ENCODE assay signal across 11 cellular contexts in genomic region chr17:79036609-79037008, GRCh38. TPM values are rescaled to one million over a fixed set of nuclear protein-coding genes. Genes with fewer than 3 reads are reported as not detected.
A peak's percentile ranks its signal among the peaks of the same experiment; 100 is the strongest.
DNase-seq lines count a peak whose midpoint lies in the region; ATAC-seq and TF ChIP-seq lines count a peak whose summit lies in the region.
"Had no signal": no experiment of that assay in that cellular context is flagged by ENCODE, and none has a peak within 500 bp of the region (broad histone marks: within the 10 kb centered on the region; RNA-seq: fewer than 3 reads in every experiment).

No MANE protein-coding gene starts in this region.

- no peaks in the 10 kb centered on the region for H3K4me1 ChIP-seq in right lobe of liver

- no peaks in the 10 kb centered on the region for H3K9me3 ChIP-seq in right lobe of liver
- H3K9me3 ChIP-seq: BLaER1 had no signal

- no peak overlapping the region for H3K27ac ChIP-seq in right lobe of liver
- H3K27ac ChIP-seq: BLaER1, cardiac muscle cell had no signal

- H3K4me1 Mint-ChIP-seq in MCF 10A (ENCODE audit: insufficient read depth, unreplicated experiment), result peaks cover 46% of the 10 kb centered on the region
- no peaks in the 10 kb centered on the region for H3K4me1 Mint-ChIP-seq in activated CD4-positive, alpha-beta T cell treated with anti-CD3 and anti-CD28 coated beads for 36 hours

- peak; percentile 52 to 76 (median 65) for ATAC-seq in right lobe of liver
- ATAC-seq in activated CD4-positive, alpha-beta T cell treated with anti-CD3 and anti-CD28 coated beads for 36 hours, result no peak

- H3K4me3 Mint-ChIP-seq in MCF 10A (ENCODE audit: unreplicated experiment), result peak overlapping the region; percentile 25
- no peak overlapping the region for H3K4me3 Mint-ChIP-seq in activated CD4-positive, alpha-beta T cell treated with anti-CD3 and anti-CD28 coated beads for 36 hours
- H3K4me3 Mint-ChIP-seq: IgD-negative memory B cell had no signal

- peak overlapping the region; percentile 95 for H3K27ac Mint-ChIP-seq in MCF 10A (ENCODE audit: low read depth, unreplicated experiment)
- no peak overlapping the region for H3K27ac Mint-ChIP-seq in activated CD4-positive, alpha-beta T cell treated with anti-CD3 and anti-CD28 coated beads for 36 hours
- H3K27ac Mint-ChIP-seq: IgD-negative memory B cell had no signal

- no peak for TF ChIP-seq POLR2A in right lobe of liver (IDR thresholded peaks at IDR 0.05)

- H3K36me3 Mint-ChIP-seq in MCF 10A (ENCODE audit: insufficient read depth, unreplicated experiment), result peaks cover 11% of the 10 kb centered on the region
- H3K36me3 Mint-ChIP-seq in activated CD4-positive, alpha-beta T cell treated with anti-CD3 and anti-CD28 coated beads for 36 hours (ENCODE audit: low read depth), result no peaks in the 10 kb centered on the region

- CTCF ChIA-PET in MCF 10A (lab: Yijun Ruan, JAX), result interaction anchor here (0.7 to 6.1 kb wide), 10 partner anchors 8 to 357 kb away, joined by 3 to 29 read pairs (median 3); no protein-coding TSS in a partner anchor
- CTCF ChIA-PET in activated CD4-positive, alpha-beta T cell treated with anti-CD3 and anti-CD28 coated beads for 36 hours (lab: Charles Lee), result interaction anchor here (0.6 to 1.7 kb wide), 7 partner anchors 9 to 31 kb away, joined by 3 to 5 read pairs (median 4); no protein-coding TSS in a partner anchor

- no peak overlapping the region for H3K4me3 ChIP-seq in right lobe of liver
- H3K4me3 ChIP-seq: BLaER1, cardiac muscle cell had no signal

- no peaks in the 10 kb centered on the region for H3K27me3 Mint-ChIP-seq in MCF 10A (ENCODE audit: insufficient read depth, unreplicated experiment)
- peaks cover 2% of the 10 kb centered on the region for H3K27me3 Mint-ChIP-seq in activated CD4-positive, alpha-beta T cell treated with anti-CD3 and anti-CD28 coated beads for 36 hours

- intact Hi-C loops in MCF 10A (cut with micrococcal nuclease) (no loop called here), right lobe of liver (cut with DNase I) (no loop called here), cardiac septum (cut with DNase I) (no loop called here)
- intact Hi-C loops in activated CD4-positive, alpha-beta T cell treated with anti-CD3 and anti-CD28 coated beads for 36 hours (cut with DNase I, micrococcal nuclease), result no loop called here

- no peaks in the 10 kb centered on the region for H3K27me3 ChIP-seq in right lobe of liver
- H3K27me3 ChIP-seq: BLaER1, cardiac muscle cell had no signal

- H3K36me3 ChIP-seq in right lobe of liver, result no peaks in the 10 kb centered on the region
- H3K36me3 ChIP-seq: BLaER1, cardiac muscle cell had no signal

- POLR2A ChIA-PET in MCF 10A (lab: Yijun Ruan, JAX), result interaction anchor here (1.0 to 4.3 kb wide), 5 partner anchors 9 to 38 kb away, joined by 3 to 41 read pairs (median 4); partner anchors contain the start of gene ENGASE
- POLR2A ChIA-PET in activated CD4-positive, alpha-beta T cell treated with anti-CD3 and anti-CD28 coated beads for 36 hours (lab: Charles Lee), result no interaction called here

- DNase-seq in A172 (ENCODE audit: low spot score) (peak; percentile 94), LHCN-M2 (ENCODE audit: low read depth) (peak; percentile 95), MCF 10A (ENCODE audit: unreplicated experiment) (peak; percentile 93), right lobe of liver (no peak), NCI-H1092 treated with DMSO at 0.1 percent for 48 hours (lab: John Stamatoyannopoulos, UW) (no peak), cardiac septum (ENCODE audit: low spot score) (no peak)
- no peak for DNase-seq in activated CD8-positive, alpha-beta memory T cell treated with anti-CD3 and anti-CD28 coated beads, Interleukin-2, amount 50 U/mL, for 4 hours
- DNase-seq in activated CD4-positive, alpha-beta T cell treated with anti-CD3 and anti-CD28 coated beads for 36 hours, result no peak

- no TSS peak for BruUV-seq in MCF 10A (replicated peaks; lab: Mats Ljungman, UMichigan)

- 51% methylated on average over 2 of the region's 2 CpGs for WGBS in right lobe of liver (ENCODE audit: insufficient coverage, low coverage, low lambda C conversion rate, missing lambda C conversion rate)

- TF ChIP-seq CTCF in MCF 10A (IDR thresholded peaks at IDR 0.05; ENCODE audit: unreplicated experiment), result no peak
- no peak for TF ChIP-seq CTCF in right lobe of liver (IDR thresholded peaks at IDR 0.05)

- no peaks in the 10 kb centered on the region for H3K9me3 Mint-ChIP-seq in MCF 10A (ENCODE audit: unreplicated experiment)
- H3K9me3 Mint-ChIP-seq in activated CD4-positive, alpha-beta T cell treated with anti-CD3 and anti-CD28 coated beads for 36 hours (ENCODE audit: low read depth), result no peaks in the 10 kb centered on the region
- H3K9me3 Mint-ChIP-seq: IgD-negative memory B cell had no signal

RNA-seq across cellular contexts. Expression of gene C1QTNF1, which starts 12.6 kb away (rescaled TPM):
- total RNA-seq in A172 (2014; rRNA removed; shearing (Covaris generic)), result 6.5 and 11.8 TPM in 2 replicates
- total RNA-seq in LHCN-M2 (2014; rRNA removed) (5.7 and 6.7 TPM in 2 replicates), MCF 10A (2022) (3.0 and 3.3 TPM in 2 replicates), right lobe of liver (10 to 100 TPM in 5 of 6 experiments, 1 to 10 TPM in 1; 9.8 to 40.2 (median 26.2) TPM), cardiac septum (92.9 TPM)
- polyA plus RNA-seq in LHCN-M2 (2012), result 3.9 TPM
- total RNA-seq in activated CD4-positive, alpha-beta T cell treated with anti-CD3 and anti-CD28 coated beads for 36 hours, result under 1 TPM in 1 of 2 experiments, not detected in 1; 0.14 TPM
- polyA plus RNA-seq: IgD-negative memory B cell had no signal

RNA-seq across cellular contexts. Expression of gene CANT1, which starts 27.0 kb away (rescaled TPM):
- 81.4 and 90.1 TPM in 2 replicates for total RNA-seq in A172 (2014; rRNA removed; shearing (Covaris generic))
- 75.5 and 77.2 TPM in 2 replicates for total RNA-seq in LHCN-M2 (2014; rRNA removed)
- polyA plus RNA-seq in LHCN-M2 (2012), result 44.8 TPM
- 62.5 and 65.1 TPM in 2 replicates for total RNA-seq in MCF 10A (2022)
- total RNA-seq in right lobe of liver, result 10 to 100 TPM; 15.6 to 26.3 (median 18.7) TPM
- 25.2 TPM for total RNA-seq in cardiac septum
- total RNA-seq in activated CD4-positive, alpha-beta T cell treated with anti-CD3 and anti-CD28 coated beads for 36 hours, result 10 to 100 TPM; 44.0 to 52.9 TPM

RNA-seq across cellular contexts. Expression of gene ENGASE, which starts 38.0 kb away (rescaled TPM):
- 8.8 and 9.1 TPM in 2 replicates for total RNA-seq in A172 (2014; rRNA removed; shearing (Covaris generic))
- 7.6 and 11.7 TPM in 2 replicates for total RNA-seq in LHCN-M2 (2014; rRNA removed)
- polyA plus RNA-seq in LHCN-M2 (2012), result 4.6 TPM
- total RNA-seq in MCF 10A (2022), result 34.5 and 40.3 TPM in 2 replicates
- total RNA-seq in right lobe of liver, result 10 to 100 TPM in 5 of 6 experiments, 1 to 10 TPM in 1; 7.4 to 63.7 (median 39.1) TPM
- total RNA-seq in cardiac septum, result 39.4 TPM
- 10 to 100 TPM; 17.3 to 23.7 TPM for total RNA-seq in activated CD4-positive, alpha-beta T cell treated with anti-CD3 and anti-CD28 coated beads for 36 hours

RNA-seq across cellular contexts. Expression of gene LGALS3BP, which starts 56.9 kb away (rescaled TPM):
- 352 and 514 TPM in 2 replicates for total RNA-seq in A172 (2014; rRNA removed; shearing (Covaris generic))
- 331 and 403 TPM in 2 replicates for total RNA-seq in LHCN-M2 (2014; rRNA removed)
- 205 TPM for polyA plus RNA-seq in LHCN-M2 (2012)
- 56.7 and 58.0 TPM in 2 replicates for total RNA-seq in MCF 10A (2022)
- 100 to 1,000 TPM in 4 of 6 experiments, 10 to 100 TPM in 2; 82.8 to 257 (median 121) TPM for total RNA-seq in right lobe of liver
- total RNA-seq in cardiac septum, result 312 TPM
- 10 to 100 TPM; 64.4 to 71.2 TPM for total RNA-seq in activated CD4-positive, alpha-beta T cell treated with anti-CD3 and anti-CD28 coated beads for 36 hours

Comparison
In these comparisons a context has a peak if more than half of its experiments do, and no peak if none do; other contexts are left out.
1. DNase-seq: peak in A172 (single experiment), LHCN-M2 (single experiment) and MCF 10A (single experiment); none in right lobe of liver (0 of 3), NCI-H1092 treated with DMSO at 0.1 percent for 48 hours (single experiment), activated CD8-positive, alpha-beta memory T cell treated with anti-CD3 and anti-CD28 coated beads, Interleukin-2, amount 50 U/mL, for 4 hours (single experiment), cardiac septum (single experiment) and activated CD4-positive, alpha-beta T cell treated with anti-CD3 and anti-CD28 coated beads for 36 hours (single experiment).